8 cellular contexts compared by ENCODE assay signal in the genomic region with DNA sequence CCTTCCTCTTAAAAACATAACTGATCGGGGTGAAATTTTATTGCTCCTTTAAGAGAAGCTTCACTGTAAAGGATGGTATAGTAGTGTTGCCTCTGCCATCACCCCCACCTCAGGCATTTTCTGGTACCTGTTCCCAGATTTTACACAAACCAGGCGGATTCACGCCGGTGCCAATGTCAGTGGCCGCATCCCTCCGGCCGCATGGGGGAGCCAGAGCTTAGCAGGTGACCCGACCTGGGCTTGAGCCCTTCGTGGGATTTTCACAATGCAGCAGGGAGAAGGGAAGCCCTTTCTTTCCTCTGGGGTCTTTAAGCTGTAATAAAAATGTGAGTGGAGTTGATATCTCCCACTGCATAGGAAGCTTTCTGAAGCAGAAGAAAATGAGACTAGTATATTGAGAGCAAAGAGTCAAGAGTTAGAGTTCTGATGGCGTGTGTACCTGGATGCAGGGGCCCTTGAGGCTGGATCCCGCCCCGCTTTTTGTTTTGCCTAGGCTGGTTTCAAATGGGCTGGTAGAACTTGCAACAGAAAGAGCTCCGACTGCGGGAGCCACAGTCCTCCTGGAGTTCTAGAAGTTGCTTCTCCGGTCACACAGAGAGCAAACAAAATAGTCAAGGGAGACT. TPM values are rescaled to one million over a fixed set of nuclear protein-coding genes. Genes with fewer than 3 reads are reported as not detected.
DNase-seq lines count a peak whose midpoint lies in the region; ATAC-seq and TF ChIP-seq lines count a peak whose summit lies in the region.

No MANE protein-coding gene starts in this region.

- H3K79me2 ChIP-seq in hepatocyte: no peaks in the 10 kb centered on the region

- intact Hi-C loops in sigmoid colon (cut with DNase I): loop anchor here (1.0 to 2.0 kb wide), 2 partner anchors 72 to 127 kb away; a partner anchor contains a TSS

- no peak overlapping the region for H3K27ac Mint-ChIP-seq in activated naive CD8-positive, alpha-beta T cell treated with anti-CD3 and anti-CD28 coated beads, Interleukin-2, amount 10 ng/mL, durations not matched to agents 7 days and 5 days

- POLR2A ChIA-PET in activated naive CD8-positive, alpha-beta T cell treated with anti-CD3 and anti-CD28 coated beads, Interleukin-2, amount 10 ng/mL, durations not matched to agents 7 days and 5 days (lab: Charles Lee): no interaction called here

- 24% methylated on average over 15 of the region's 15 CpGs for WGBS in hepatocyte (ENCODE audit: low lambda C conversion rate, missing lambda C conversion rate)
- 32 to 46% methylated on average over 15 of the region's 15 CpGs for WGBS in sigmoid colon, 2 donors

- H3K4me1 Mint-ChIP-seq in activated naive CD8-positive, alpha-beta T cell treated with anti-CD3 and anti-CD28 coated beads, Interleukin-2, amount 10 ng/mL, durations not matched to agents 7 days and 5 days: peaks cover 2% of the 10 kb centered on the region

- H3K27me3 ChIP-seq in hepatocyte: no peaks in the 10 kb centered on the region
- H3K27me3 ChIP-seq in sigmoid colon: no peaks in the 10 kb centered on the region

- H3K27me3 Mint-ChIP-seq in activated naive CD8-positive, alpha-beta T cell treated with anti-CD3 and anti-CD28 coated beads, Interleukin-2, amount 10 ng/mL, durations not matched to agents 7 days and 5 days: peaks cover 12% of the 10 kb centered on the region

- TF ChIP-seq CTCF in LNCaP clone FGC (IDR thresholded peaks at IDR 0.05; ENCODE audit: control insufficient read depth, extremely low read depth, insufficient read depth) (peak; percentile 97), hepatocyte (IDR thresholded peaks at IDR 0.05; ENCODE audit: poor library complexity) (peak; percentile 95), sigmoid colon (IDR thresholded peaks at IDR 0.05) (peak; percentile 71 to 86 (median 80))

- H3K4me1 ChIP-seq in hepatocyte (ENCODE audit: insufficient read depth): no peaks in the 10 kb centered on the region
- H3K4me1 ChIP-seq in sigmoid colon: peaks cover 0 to 37% (median 15%) of the 10 kb centered on the region in 4 donors

- TF ChIP-seq EP300 in sigmoid colon (IDR thresholded peaks at IDR 0.05): no peak

- H3K27ac ChIP-seq in hepatocyte (no peak overlapping the region), sigmoid colon (peak overlapping the region in 3 of 4 donors; percentile 32 to 56 (median 43))

- no peaks in the 10 kb centered on the region for H4K20me1 ChIP-seq in hepatocyte (ENCODE audit: insufficient read depth, poor library complexity, severe bottlenecking)

- H3K36me3 Mint-ChIP-seq in activated naive CD8-positive, alpha-beta T cell treated with anti-CD3 and anti-CD28 coated beads, Interleukin-2, amount 10 ng/mL, durations not matched to agents 7 days and 5 days: peaks cover 3% of the 10 kb centered on the region

- H3K9me3 Mint-ChIP-seq in activated naive CD8-positive, alpha-beta T cell treated with anti-CD3 and anti-CD28 coated beads, Interleukin-2, amount 10 ng/mL, durations not matched to agents 7 days and 5 days: no peaks in the 10 kb centered on the region

- no peak overlapping the region for H3K4me3 Mint-ChIP-seq in activated naive CD8-positive, alpha-beta T cell treated with anti-CD3 and anti-CD28 coated beads, Interleukin-2, amount 10 ng/mL, durations not matched to agents 7 days and 5 days

- no peaks in the 10 kb centered on the region for H3K36me3 ChIP-seq in hepatocyte (replicated peaks; ENCODE audit: insufficient read depth, low read depth)
- H3K36me3 ChIP-seq in sigmoid colon: peaks cover 0 to 13% (median 8%) of the 10 kb centered on the region in 4 donors

- peak overlapping the region; percentile 59 for H3K4me2 ChIP-seq in hepatocyte

- peak; percentile 63 for ATAC-seq in GM19025 (IDR thresholded peaks at IDR 0.05; ENCODE audit: low read depth, unreplicated experiment)
- no peak for ATAC-seq in activated naive CD8-positive, alpha-beta T cell treated with anti-CD3 and anti-CD28 coated beads, Interleukin-2, amount 10 ng/mL, durations not matched to agents 7 days and 5 days (ENCODE audit: low read depth)
- no peak for ATAC-seq in GM18909 (IDR thresholded peaks at IDR 0.05; ENCODE audit: poor library complexity, unreplicated experiment)

- H3K9me3 ChIP-seq in hepatocyte (ENCODE audit: low read depth): no peaks in the 10 kb centered on the region
- no peaks in the 10 kb centered on the region for H3K9me3 ChIP-seq in sigmoid colon

- no peak overlapping the region for H3K4me3 ChIP-seq in LNCaP clone FGC (ENCODE audit: low read depth, low read length)
- H3K4me3 ChIP-seq in hepatocyte: no peak overlapping the region
- H3K4me3 ChIP-seq in sigmoid colon: no peak overlapping the region

- H2AFZ ChIP-seq in hepatocyte: no peak overlapping the region

- DNase-seq in COLO668 (lab: John Stamatoyannopoulos, UW; ENCODE audit: unreplicated experiment): peak; percentile 43
- no peak for DNase-seq in LNCaP clone FGC (ENCODE audit: low read depth)
- peak; percentile 34 for DNase-seq in activated naive CD8-positive, alpha-beta T cell treated with anti-CD3 and anti-CD28 coated beads, Interleukin-2, amount 10 ng/mL, durations not matched to agents 7 days and 5 days
- DNase-seq in hepatocyte (ENCODE audit: low spot score): peak; percentile 79
- DNase-seq in sigmoid colon: peak; percentile 82
- no peak for DNase-seq in epidermal melanocyte (ENCODE audit: insufficient read length, low spot score)

- TF ChIP-seq POLR2A in sigmoid colon (IDR thresholded peaks at IDR 0.05): no peak

- no peaks in the 10 kb centered on the region for H3K9me2 ChIP-seq in hepatocyte (replicated peaks; ENCODE audit: insufficient read depth)

RNA-seq across cellular contexts. Expression of a gene that starts 59.4 kb away (rescaled TPM):
- total RNA-seq in activated naive CD8-positive, alpha-beta T cell treated with anti-CD3 and anti-CD28 coated beads, Interleukin-2, amount 10 ng/mL, durations not matched to agents 7 days and 5 days: 100 to 1,000 TPM; 117 TPM
- total RNA-seq in hepatocyte: 110 and 119 TPM in 2 replicates
- polyA plus RNA-seq in hepatocyte: 43.1 and 52.4 TPM in 2 replicates
- total RNA-seq in sigmoid colon: 10 to 100 TPM; 57.6 to 87.8 (median 60.1) TPM
- polyA plus RNA-seq in sigmoid colon: 10 to 100 TPM; 21.6 to 38.9 (median 22.9) TPM

Comparison
In these comparisons a context has a peak if more than half of its experiments do, and no peak if none do; other contexts are left out.
1. DNase-seq: peak in COLO668 (single experiment), activated naive CD8-positive, alpha-beta T cell treated with anti-CD3 and anti-CD28 coated beads, Interleukin-2, amount 10 ng/mL, durations not matched to agents 7 days and 5 days (single experiment), hepatocyte (single experiment) and sigmoid colon (single experiment); none in LNCaP clone FGC (single experiment) and epidermal melanocyte (single experiment).
2. Peak in every context shown above with its lines, with median percentiles within 50 percentile points of each other: CTCF ChIP-seq.